ENCODE assay signal across 9 cellular contexts in the genomic region with DNA sequence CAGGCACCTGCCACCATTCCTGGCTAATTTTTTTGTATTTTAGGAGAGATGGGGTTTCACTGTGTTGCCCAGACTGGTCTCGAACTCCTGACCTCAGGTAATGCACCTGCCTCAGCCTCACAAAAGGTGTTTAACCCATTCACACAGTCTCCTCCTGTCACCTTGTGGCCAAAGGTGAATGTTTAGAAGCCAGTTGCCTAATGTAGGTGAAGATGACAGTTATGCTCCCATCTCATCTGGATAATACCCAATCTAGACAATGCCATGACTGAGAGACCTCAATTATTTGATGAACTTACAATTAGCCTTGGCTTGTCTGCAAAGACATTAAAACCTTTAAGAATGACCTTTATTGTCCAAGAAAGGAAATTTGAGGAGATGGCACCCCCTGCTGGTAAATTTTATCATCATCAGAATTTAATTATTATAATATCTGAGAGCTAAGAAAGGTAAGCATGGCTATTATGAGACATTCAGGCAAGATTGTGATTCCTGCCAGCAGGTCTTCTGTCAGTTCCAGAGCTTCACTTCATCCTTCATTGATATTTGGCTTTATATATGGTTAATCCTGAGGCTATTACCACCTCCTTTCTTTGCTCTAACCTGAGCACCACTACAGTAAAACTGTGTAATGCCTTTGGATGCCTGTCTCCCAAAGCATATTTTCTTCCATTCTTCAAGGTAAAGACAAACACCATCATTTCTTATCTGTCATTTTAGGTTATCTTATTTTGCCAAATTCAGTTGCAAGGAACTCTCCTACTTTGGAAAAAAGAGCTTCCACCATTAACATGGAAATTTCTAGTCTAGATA.
DNase-seq lines count a peak whose midpoint lies in the region; ATAC-seq and TF ChIP-seq lines count a peak whose summit lies in the region.
"Had no signal": no experiment of that assay in that cellular context is flagged by ENCODE, and none has a peak within 500 bp of the region (broad histone marks: within the 10 kb centered on the region; RNA-seq: fewer than 3 reads in every experiment).

No MANE protein-coding gene starts in this region.

- H3K36me3 Mint-ChIP-seq in neural crest cell (ENCODE audit: low read depth) = no peaks in the 10 kb centered on the region
- no peaks in the 10 kb centered on the region for H3K36me3 Mint-ChIP-seq in activated naive CD8-positive, alpha-beta T cell treated with anti-CD3 and anti-CD28 coated beads for 36 hours
- H3K36me3 Mint-ChIP-seq: activated naive CD8-positive, alpha-beta T cell had no signal

- H2AFZ ChIP-seq in HCT116 (ENCODE audit: low read depth, low read length, poor library complexity, severe bottlenecking) = no peak overlapping the region
- no peak overlapping the region for H2AFZ ChIP-seq in OCI-LY7 (ENCODE audit: low read length)

- H3K27me3 ChIP-seq in HCT116 (ENCODE audit: insufficient read depth, low read length) = no peaks in the 10 kb centered on the region

- POLR2A ChIA-PET in HCT116 (lab: Charles Lee) (interaction anchor here (0.8 to 2.3 kb wide), 3 partner anchors 138 to 314 kb away, joined by 4 to 10 read pairs (median 7); no protein-coding TSS in a partner anchor), OCI-LY7 (lab: Charles Lee) (interaction anchor here (0.5 to 1.8 kb wide), 2 partner anchors 315 to 457 kb away, joined by 3 to 8 read pairs; no protein-coding TSS in a partner anchor)

- no peaks in the 10 kb centered on the region for H3K4me1 ChIP-seq in HCT116 (ENCODE audit: control insufficient read depth in 1 of 2, insufficient read depth in 2 of 2, low read length in 2 of 2)
- no peaks in the 10 kb centered on the region for H3K4me1 ChIP-seq in OCI-LY7 (ENCODE audit: insufficient read depth, low read length, poor library complexity, severe bottlenecking)

- peak; percentile 98 for TF ChIP-seq RAD21 in HCT116 (IDR thresholded peaks at IDR 0.05; ENCODE audit: low read depth)

- H3K27ac ChIP-seq in HCT116 (ENCODE audit: low read depth, low read length) (no peak overlapping the region), OCI-LY7 (ENCODE audit: low read depth, low read length, poor library complexity, severe bottlenecking) (no peak overlapping the region)

- H3K79me2 ChIP-seq in HCT116 (ENCODE audit: insufficient read depth, low read length) = no peaks in the 10 kb centered on the region
- no peaks in the 10 kb centered on the region for H3K79me2 ChIP-seq in OCI-LY7 (ENCODE audit: insufficient read depth, low read depth, low read length)

- H3K4me3 Mint-ChIP-seq in neural crest cell = no peak overlapping the region
- no peak overlapping the region for H3K4me3 Mint-ChIP-seq in activated naive CD8-positive, alpha-beta T cell treated with anti-CD3 and anti-CD28 coated beads for 36 hours
- H3K4me3 Mint-ChIP-seq: activated naive CD8-positive, alpha-beta T cell had no signal

- H3K4me3 ChIP-seq in HCT116 (replicated peaks in 1 of 2; ENCODE audit: low read depth in 1 of 2, low read length in 2 of 2) (no peak overlapping the region), OCI-LY7 (ENCODE audit: low read depth, low read length, poor library complexity, severe bottlenecking) (no peak overlapping the region), epithelial cell of esophagus (ENCODE audit: low read length) (no peak overlapping the region)

- H3K27ac Mint-ChIP-seq in neural crest cell (ENCODE audit: unreplicated experiment) = no peak overlapping the region
- no peak overlapping the region for H3K27ac Mint-ChIP-seq in activated naive CD8-positive, alpha-beta T cell treated with anti-CD3 and anti-CD28 coated beads for 36 hours
- H3K27ac Mint-ChIP-seq: activated naive CD8-positive, alpha-beta T cell had no signal

- H3K36me3 ChIP-seq in HCT116 (ENCODE audit: control insufficient read depth in 1 of 2, insufficient read depth in 2 of 2, low read length in 2 of 2) = no peaks in the 10 kb centered on the region
- no peaks in the 10 kb centered on the region for H3K36me3 ChIP-seq in OCI-LY7 (ENCODE audit: insufficient read depth, low read length)

- H3K9me3 ChIP-seq in HCT116 (ENCODE audit: control insufficient read depth in 1 of 2, insufficient read depth in 1 of 2, low read depth in 1 of 2, low read length in 2 of 2) (no peaks in the 10 kb centered on the region), OCI-LY7 (ENCODE audit: low read length) (no peaks in the 10 kb centered on the region)

- CTCF ChIA-PET in HCT116 (lab: Charles Lee) (interaction anchor here (0.6 to 5.2 kb wide), 17 partner anchors 13 to 424 kb away, joined by 3 to 170 read pairs (median 4); a partner anchor contains a TSS), OCI-LY7 (lab: Charles Lee; ENCODE audit: unreplicated experiment) (interaction anchor here (0.9 to 1.0 kb wide), 2 partner anchors 291 to 315 kb away, joined by 4 to 5 read pairs; no protein-coding TSS in a partner anchor)

- DNase-seq in activated CD4-positive, CD25-positive, alpha-beta regulatory T cell treated with anti-CD3 and anti-CD28 coated beads, Interleukin-2, amount 50 U/mL, for 16 hours (ENCODE audit: low read depth, low spot score) = peak; percentile 13
- DNase-seq in activated CD4-positive, CD25-positive, alpha-beta regulatory T cell treated with anti-CD3 and anti-CD28 coated beads, Interleukin-2, amount 50 U/mL, for 72 hours = no peak
- DNase-seq in HCT116 (ENCODE audit: low read depth, low spot score) (peak; percentile 61), OCI-LY7 (ENCODE audit: low spot score) (peak; percentile 47), epithelial cell of esophagus (ENCODE audit: low read depth) (peak; percentile 61), neural crest cell (ENCODE audit: low read depth, low spot score) (peak; percentile 46), NCI-H524 treated with DMSO at 0.1 percent for 48 hours (lab: John Stamatoyannopoulos, UW) (no peak)
- no peak for DNase-seq in activated naive CD8-positive, alpha-beta T cell treated with anti-CD3 and anti-CD28 coated beads for 36 hours

- no peaks in the 10 kb centered on the region for H3K9me2 ChIP-seq in HCT116 (ENCODE audit: insufficient read depth)
- no peaks in the 10 kb centered on the region for H3K9me2 ChIP-seq in OCI-LY7 (ENCODE audit: insufficient read depth, low read length)

- TF ChIP-seq CTCF in HCT116 (IDR thresholded peaks at IDR 0.05 in 2 of 3, conservative IDR thresholded peaks at IDR 0.05 in 1 of 3; ENCODE audit: borderline replicate concordance in 1 of 3, insufficient read depth in 1 of 3, low read depth in 2 of 3, low read length in 2 of 3) (peak; percentile 55 to 99 (median 87)), OCI-LY7 (conservative IDR thresholded peaks at IDR 0.05; ENCODE audit: low read length) (peak; percentile 87), epithelial cell of esophagus (IDR thresholded peaks at IDR 0.05; ENCODE audit: insufficient read depth, low read depth, low read length, missing control alignments) (peak; percentile 72), neural crest cell (conservative IDR thresholded peaks at IDR 0.05) (peak; percentile 88)

- RAD21 ChIA-PET in HCT116 (lab: Charles Lee; ENCODE audit: low non-redundant PET in 1 of 2, low total read pairs in 2 of 2, uncharacterized antibody in 2 of 2, unreplicated experiment in 2 of 2) = interaction anchor here (0.7 to 2.9 kb wide), 9 partner anchors 244 to 314 kb away, joined by 3 to 31 read pairs (median 9); a partner anchor contains a TSS

- intact Hi-C loops in HCT116 (cut with micrococcal nuclease) (loop anchor here (1.0 kb wide), 4 partner anchors 245 to 314 kb away; a partner anchor contains a TSS), OCI-LY7 (cut with micrococcal nuclease; ENCODE audit: unreplicated experiment) (loop anchor here (1.0 to 10.0 kb wide), 3 partner anchors 291 to 610 kb away; no protein-coding TSS in a partner anchor)

- H4K20me1 ChIP-seq in HCT116 (ENCODE audit: insufficient read depth) = no peaks in the 10 kb centered on the region
- H4K20me1 ChIP-seq in OCI-LY7 (ENCODE audit: insufficient read depth, low read length) = no peaks in the 10 kb centered on the region

- no peak overlapping the region for H3K9ac ChIP-seq in HCT116 (ENCODE audit: low read length)

- peaks cover 4% of the 10 kb centered on the region for H3K4me1 Mint-ChIP-seq in neural crest cell
- no peaks in the 10 kb centered on the region for H3K4me1 Mint-ChIP-seq in activated naive CD8-positive, alpha-beta T cell treated with anti-CD3 and anti-CD28 coated beads for 36 hours

- no peaks in the 10 kb centered on the region for H3K9me3 Mint-ChIP-seq in neural crest cell
- no peaks in the 10 kb centered on the region for H3K9me3 Mint-ChIP-seq in activated naive CD8-positive, alpha-beta T cell treated with anti-CD3 and anti-CD28 coated beads for 36 hours

- TF ChIP-seq POLR2A in HCT116 (IDR thresholded peaks at IDR 0.05; ENCODE audit: borderline replicate concordance, extremely low read depth, insufficient read depth, insufficient read length) = no peak

- BruUV-seq in HCT116 (replicated peaks; lab: Mats Ljungman, UMichigan) (no TSS peak), OCI-LY7 (replicated peaks; lab: Mats Ljungman, UMichigan) (no TSS peak)

- H3K4me2 ChIP-seq in HCT116 (ENCODE audit: low read length) = no peak overlapping the region
- H3K4me2 ChIP-seq in OCI-LY7 (ENCODE audit: low read length) = no peak overlapping the region

- H3K27me3 Mint-ChIP-seq in neural crest cell (ENCODE audit: low read depth) = peaks cover 2% of the 10 kb centered on the region
- H3K27me3 Mint-ChIP-seq in activated naive CD8-positive, alpha-beta T cell treated with anti-CD3 and anti-CD28 coated beads for 36 hours = peaks cover 32% of the 10 kb centered on the region

- ATAC-seq in HCT116 = peak; percentile 83

TF ChIP-seq in HCT116, 20 proteins besides CTCF, POLR2A, EP300 and RAD21 (continues in another document):
- TF ChIP-seq FOSL1 (IDR thresholded peaks at IDR 0.05; ENCODE audit: low read depth) (no peak), SP1 (IDR thresholded peaks at IDR 0.05; ENCODE audit: low read depth) (no peak), EZH2phosphoT487 (IDR thresholded peaks at IDR 0.05; ENCODE audit: borderline replicate concordance) (no peak)

Comparison
In these comparisons a context has a peak if more than half of its experiments do, and no peak if none do; other contexts are left out.
1. DNase-seq: peak in activated CD4-positive, CD25-positive, alpha-beta regulatory T cell treated with anti-CD3 and anti-CD28 coated beads, Interleukin-2, amount 50 U/mL, for 16 hours (single experiment), HCT116 (single experiment), OCI-LY7 (single experiment), epithelial cell of esophagus (single experiment) and neural crest cell (single experiment); none in activated CD4-positive, CD25-positive, alpha-beta regulatory T cell treated with anti-CD3 and anti-CD28 coated beads, Interleukin-2, amount 50 U/mL, for 72 hours (single experiment), NCI-H524 treated with DMSO at 0.1 percent for 48 hours (single experiment) and activated naive CD8-positive, alpha-beta T cell treated with anti-CD3 and anti-CD28 coated beads for 36 hours (single experiment).
2. Peak in every context shown above with its lines, with median percentiles within 50 percentile points of each other: CTCF ChIP-seq.